ENCODE assay signal across 1 cellular context in genomic region chr3:180961552-180961951, GRCh38.
A peak's percentile ranks its signal among the peaks of the same experiment; 100 is the strongest.
TF ChIP-seq lines count a peak whose summit lies in the region.

No MANE protein-coding gene starts in this region.

TF ChIP-seq in K562, 482 proteins besides CTCF, POLR2A, EP300 and RAD21:
- TF ChIP-seq ZNF316 (IDR thresholded peaks at IDR 0.05) (peak; percentile 71), ZNF239 (CRISPR knock-in tag; IDR thresholded peaks at IDR 0.05) (no peak), C11orf30 (IDR thresholded peaks at IDR 0.05; ENCODE audit: low read depth) (peak; percentile 37; the same call in 1 of the 2 replicates)
